In genomic region chr12:100141666-100141997, GRCh38 we compare ENCODE assay signal across 8 cellular contexts. TPM values are rescaled to one million over a fixed set of nuclear protein-coding genes. Genes with fewer than 3 reads are reported as not detected.
DNase-seq lines count a peak whose midpoint lies in the region; ATAC-seq lines count a peak whose summit lies in the region.

No MANE protein-coding gene starts in this region.

- peaks cover 7% of the 10 kb centered on the region for H3K4me1 ChIP-seq in neuron (ENCODE audit: insufficient read depth, low read length)

- H3K4me1 Mint-ChIP-seq in activated CD4-positive, alpha-beta T cell treated with anti-CD3 and anti-CD28 coated beads, Interleukin-2, amount 10 ng/mL, durations not matched to agents 7 days and 5 days = peaks cover 48% of the 10 kb centered on the region

- in situ Hi-C loops in KBM-7 (cut with MboI; ENCODE audit: low pct_unique_long_range_greater_than_20kb, low sequenced_read_pairs) = no loop called here

- POLR2A ChIA-PET in activated CD4-positive, alpha-beta T cell treated with anti-CD3 and anti-CD28 coated beads, Interleukin-2, amount 10 ng/mL, durations not matched to agents 7 days and 5 days (lab: Charles Lee) = no interaction called here

- ATAC-seq in GM21723 (IDR thresholded peaks at IDR 0.05; ENCODE audit: unreplicated experiment) (peak; percentile 27), left lobe of liver (no peak)

- peak overlapping the region; percentile 88 for H3K4me3 ChIP-seq in neuron (ENCODE audit: low read length)

- H3K27ac Mint-ChIP-seq in activated CD4-positive, alpha-beta T cell treated with anti-CD3 and anti-CD28 coated beads, Interleukin-2, amount 10 ng/mL, durations not matched to agents 7 days and 5 days = peak overlapping the region; percentile 98

- H2AFZ ChIP-seq in neuron (ENCODE audit: low read depth, low read length) = peak overlapping the region; percentile 72

- H3K9me3 ChIP-seq in neuron (ENCODE audit: low read length) = no peaks in the 10 kb centered on the region

- no peaks in the 10 kb centered on the region for H3K27me3 Mint-ChIP-seq in activated CD4-positive, alpha-beta T cell treated with anti-CD3 and anti-CD28 coated beads, Interleukin-2, amount 10 ng/mL, durations not matched to agents 7 days and 5 days

- no peaks in the 10 kb centered on the region for H3K9me3 Mint-ChIP-seq in activated CD4-positive, alpha-beta T cell treated with anti-CD3 and anti-CD28 coated beads, Interleukin-2, amount 10 ng/mL, durations not matched to agents 7 days and 5 days

- no peaks in the 10 kb centered on the region for H3K27me3 ChIP-seq in neuron (ENCODE audit: insufficient read depth, low read length)

- no peaks in the 10 kb centered on the region for H3K36me3 ChIP-seq in neuron (ENCODE audit: insufficient read depth, low read length)

- CTCF ChIA-PET in activated CD4-positive, alpha-beta T cell treated with anti-CD3 and anti-CD28 coated beads, Interleukin-2, amount 10 ng/mL, durations not matched to agents 7 days and 5 days (lab: Charles Lee) = interaction anchor here (0.6 kb wide), 1 partner anchor 133 kb away, joined by 4 read pairs; no protein-coding TSS in a partner anchor

- H3K36me3 Mint-ChIP-seq in activated CD4-positive, alpha-beta T cell treated with anti-CD3 and anti-CD28 coated beads, Interleukin-2, amount 10 ng/mL, durations not matched to agents 7 days and 5 days (ENCODE audit: low read depth) = peaks cover 1% of the 10 kb centered on the region

- DNase-seq in ELR (ENCODE audit: low read depth) (peak; percentile 91), KBM-7 (peak; percentile 65), fibroblast of peridontal ligament (ENCODE audit: extremely low read depth) (peak; percentile 96), NCI-H345 (lab: John Stamatoyannopoulos, UW) (no peak), left lobe of liver (ENCODE audit: low spot score) (no peak)
- DNase-seq in activated CD4-positive, alpha-beta T cell treated with anti-CD3 and anti-CD28 coated beads, Interleukin-2, amount 10 ng/mL, durations not matched to agents 7 days and 5 days = peak; percentile 42

- H3K4me3 Mint-ChIP-seq in activated CD4-positive, alpha-beta T cell treated with anti-CD3 and anti-CD28 coated beads, Interleukin-2, amount 10 ng/mL, durations not matched to agents 7 days and 5 days = peak overlapping the region; percentile 81

RNA-seq across cellular contexts. Expression of gene BLTP3B, which starts 1.0 kb away (rescaled TPM):
- total RNA-seq in activated CD4-positive, alpha-beta T cell treated with anti-CD3 and anti-CD28 coated beads, Interleukin-2, amount 10 ng/mL, durations not matched to agents 7 days and 5 days = 10 to 100 TPM; 18.0 to 19.8 TPM
- 28.3 TPM for total RNA-seq in left lobe of liver

RNA-seq across cellular contexts. Expression of gene ACTR6, which starts 59.0 kb away (rescaled TPM):
- 10 to 100 TPM; 27.6 to 33.8 TPM for total RNA-seq in activated CD4-positive, alpha-beta T cell treated with anti-CD3 and anti-CD28 coated beads, Interleukin-2, amount 10 ng/mL, durations not matched to agents 7 days and 5 days
- total RNA-seq in left lobe of liver = 10.2 TPM

Comparison
In these comparisons a context has a peak if more than half of its experiments do, and no peak if none do; other contexts are left out.
1. DNase-seq: peak in ELR (single experiment), KBM-7 (single experiment), activated CD4-positive, alpha-beta T cell treated with anti-CD3 and anti-CD28 coated beads, Interleukin-2, amount 10 ng/mL, durations not matched to agents 7 days and 5 days (single experiment) and fibroblast of peridontal ligament (single experiment); none in NCI-H345 (single experiment) and left lobe of liver (single experiment).